Comparison of ENCODE assay signal across 2 cellular contexts in genomic region chr19:41915248-41916032, GRCh38.
TF ChIP-seq lines count a peak whose summit lies in the region.

No MANE protein-coding gene starts in this region.

TF ChIP-seq in IMR-90, 13 proteins besides CTCF, POLR2A, EP300 and RAD21:
- TF ChIP-seq NFE2L2 (IDR thresholded peaks at IDR 0.05; ENCODE audit: low read depth, low read length) (no peak), FOS (IDR thresholded peaks at IDR 0.05; ENCODE audit: low read depth, low read length) (no peak), CHD1 (IDR thresholded peaks at IDR 0.05; ENCODE audit: low read depth, low read length) (no peak), BHLHE40 (IDR thresholded peaks at IDR 0.05; ENCODE audit: low read depth, low read length) (no peak), MAZ (IDR thresholded peaks at IDR 0.05; ENCODE audit: borderline replicate concordance, low read depth, low read length) (no peak), RFX5 (IDR thresholded peaks at IDR 0.05; ENCODE audit: low read depth, low read length) (no peak), CEBPB (IDR thresholded peaks at IDR 0.05; ENCODE audit: low read depth, low read length) (no peak), SMC3 (IDR thresholded peaks at IDR 0.05; ENCODE audit: low read depth, low read length) (no peak), MXI1 (IDR thresholded peaks at IDR 0.05; ENCODE audit: borderline replicate concordance, low read depth, low read length) (no peak)
- TF ChIP-seq, protein P1, sequence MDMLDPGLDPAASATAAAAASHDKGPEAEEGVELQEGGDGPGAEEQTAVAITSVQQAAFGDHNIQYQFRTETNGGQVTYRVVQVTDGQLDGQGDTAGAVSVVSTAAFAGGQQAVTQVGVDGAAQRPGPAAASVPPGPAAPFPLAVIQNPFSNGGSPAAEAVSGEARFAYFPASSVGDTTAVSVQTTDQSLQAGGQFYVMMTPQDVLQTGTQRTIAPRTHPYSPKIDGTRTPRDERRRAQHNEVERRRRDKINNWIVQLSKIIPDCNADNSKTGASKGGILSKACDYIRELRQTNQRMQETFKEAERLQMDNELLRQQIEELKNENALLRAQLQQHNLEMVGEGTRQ (IDR thresholded peaks at IDR 0.05; ENCODE audit: low read depth, low read length), result no peak

TF ChIP-seq in endothelial cell of umbilical vein, 7 proteins besides CTCF, POLR2A, EP300 and RAD21:
- TF ChIP-seq FOS (IDR thresholded peaks at IDR 0.05; ENCODE audit: borderline replicate concordance, insufficient read depth, low read length) (no peak), POLR2AphosphoS5 (IDR thresholded peaks at IDR 0.05; ENCODE audit: insufficient read depth, low read depth, low read length) (no peak), GATA2 (IDR thresholded peaks at IDR 0.05; ENCODE audit: insufficient read depth, insufficient read length, low read depth, low read length) (no peak), JUN (IDR thresholded peaks at IDR 0.05; ENCODE audit: borderline replicate concordance, insufficient read depth, insufficient read length, low read depth) (no peak), MAX (IDR thresholded peaks at IDR 0.05; ENCODE audit: insufficient read depth, insufficient read length) (no peak), MYC (IDR thresholded peaks at IDR 0.05; ENCODE audit: low read depth, low read length) (no peak), EZH2 (IDR thresholded peaks at IDR 0.05; ENCODE audit: borderline replicate concordance, low read depth, low read length, severe bottlenecking) (peak; percentile 67)
